In the genomic region with DNA sequence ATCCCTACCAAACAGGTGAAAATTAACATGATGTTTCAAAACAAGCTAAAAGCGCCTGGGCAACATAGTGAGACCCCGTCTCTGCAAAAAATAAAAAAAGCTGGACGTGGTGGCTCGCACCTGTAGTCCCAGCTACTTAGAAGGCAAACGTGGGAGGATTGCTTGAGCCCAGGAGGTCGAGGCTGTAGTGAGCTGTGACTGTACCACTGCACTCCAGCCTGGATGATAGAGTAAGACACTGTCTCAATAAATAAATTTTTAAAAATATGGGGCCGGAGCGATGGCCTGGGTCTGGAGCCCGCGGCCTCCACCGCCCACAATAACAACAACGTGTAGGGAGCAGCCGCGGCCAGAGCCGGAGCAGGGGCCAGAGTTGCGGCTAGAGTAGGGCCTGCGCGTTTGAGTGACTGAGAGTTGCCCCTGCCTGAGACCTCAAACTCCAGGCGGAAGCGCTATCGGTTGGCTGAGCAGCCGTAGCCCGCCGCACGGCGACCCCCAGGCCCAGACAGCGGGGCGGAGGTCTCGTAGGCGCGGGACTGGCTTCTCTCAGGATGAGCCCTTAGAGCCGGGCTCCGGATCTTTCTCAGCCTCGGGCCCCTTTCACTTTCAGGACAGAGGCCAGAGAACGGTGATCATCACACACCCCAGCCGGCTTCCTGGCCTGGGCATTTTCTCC, we compare ENCODE assay signal across 9 cellular contexts. TPM values are rescaled to one million over a fixed set of nuclear protein-coding genes. Genes with fewer than 3 reads are reported as not detected.
DNase-seq lines count a peak whose midpoint lies in the region; ATAC-seq, FAIRE-seq and TF ChIP-seq lines count a peak whose summit lies in the region.
"Had no signal": no experiment of that assay in that cellular context is flagged by ENCODE, and none has a peak within 500 bp of the region (broad histone marks: within the 10 kb centered on the region; RNA-seq: fewer than 3 reads in every experiment).

No MANE protein-coding gene starts in this region.

- TF ChIP-seq CTCF in kidney (IDR thresholded peaks at IDR 0.05; ENCODE audit: borderline replicate concordance, extremely low read depth, insufficient read depth): no peak
- TF ChIP-seq CTCF in thyroid gland (IDR thresholded peaks at IDR 0.05): no peak
- TF ChIP-seq CTCF in uterus (IDR thresholded peaks at IDR 0.05): no peak

- intact Hi-C loops in kidney (cut with DNase I) (no loop called here), thyroid gland (cut with DNase I) (no loop called here), uterus (cut with DNase I; ENCODE audit: low total_unique reads) (no loop called here)

- DNase-seq in activated T-cell treated with anti-CD3 and anti-CD28 coated beads, Interleukin-2, amount 50 U/mL, for 1 hour: peak; percentile 19
- DNase-seq in activated T-cell treated with anti-CD3 and anti-CD28 coated beads for 4 hours: no peak
- DNase-seq in activated naive CD4-positive, alpha-beta T cell treated with anti-CD3 and anti-CD28 coated beads, Interleukin-2, amount 50 U/mL, for 72 hours (ENCODE audit: low spot score in 2 of 2): peak in 1 of 2 donors; percentile 5
- peak; percentile 76 for DNase-seq in kidney
- peak; percentile 12 to 23 for DNase-seq in thyroid gland
- DNase-seq in uterus: no peak
- no peak for DNase-seq in NCI-H2227 (lab: John Stamatoyannopoulos, UW; ENCODE audit: unreplicated experiment)
- no peak for DNase-seq in NCI-H2171 (lab: John Stamatoyannopoulos, UW)

- H3K9ac ChIP-seq in kidney (ENCODE audit: low read length in 2 of 2): no peak overlapping the region

- H3K4me1 ChIP-seq in kidney (ENCODE audit: control insufficient read depth in 1 of 2, insufficient read depth in 1 of 2, low read depth in 1 of 2, low read length in 2 of 2): no peaks in the 10 kb centered on the region
- peaks cover 0 to 6% of the 10 kb centered on the region in 2 donors for H3K4me1 ChIP-seq in thyroid gland
- no peaks in the 10 kb centered on the region for H3K4me1 ChIP-seq in uterus

- H3K9me3 Mint-ChIP-seq in activated naive CD4-positive, alpha-beta T cell treated with anti-CD3 and anti-CD28 coated beads, Interleukin-2, amount 50 U/mL, for 72 hours: peaks cover 4% of the 10 kb centered on the region in 2 donors

- FAIRE-seq in kidney (lab: Jason Lieb, UNC): no peak

- H3K27ac ChIP-seq in kidney (ENCODE audit: low read depth in 2 of 2, low read length in 2 of 2): no peak overlapping the region
- H3K27ac ChIP-seq in thyroid gland: no peak overlapping the region
- H3K27ac ChIP-seq in uterus: no peak overlapping the region

- H3K27me3 ChIP-seq in thyroid gland (no peaks in the 10 kb centered on the region), uterus (no peaks in the 10 kb centered on the region)

- peak; percentile 40 to 62 for ATAC-seq in activated naive CD4-positive, alpha-beta T cell treated with anti-CD3 and anti-CD28 coated beads, Interleukin-2, amount 50 U/mL, for 72 hours
- ATAC-seq: CD8-positive, alpha-beta T cell had no signal

- H3K4me3 ChIP-seq in kidney (ENCODE audit: low read length in 2 of 2): peak overlapping the region; percentile 48
- peak overlapping the region in 1 of 3 donors; percentile 17 for H3K4me3 ChIP-seq in thyroid gland (replicated peaks in 1 of 3)
- H3K4me3 ChIP-seq in uterus: peak overlapping the region in 1 of 2 donors; percentile 31

- H3K36me3 ChIP-seq in kidney (ENCODE audit: control insufficient read depth in 1 of 2, insufficient read depth in 2 of 2, low read length in 2 of 2): no peaks in the 10 kb centered on the region
- no peaks in the 10 kb centered on the region for H3K36me3 ChIP-seq in thyroid gland
- no peaks in the 10 kb centered on the region for H3K36me3 ChIP-seq in uterus

- no peak overlapping the region for H3K27ac Mint-ChIP-seq in activated naive CD4-positive, alpha-beta T cell treated with anti-CD3 and anti-CD28 coated beads, Interleukin-2, amount 50 U/mL, for 72 hours
- H3K27ac Mint-ChIP-seq: CD8-positive, alpha-beta T cell had no signal

- no peak for TF ChIP-seq POLR2A in thyroid gland (IDR thresholded peaks at IDR 0.05)
- no peak for TF ChIP-seq POLR2A in uterus (IDR thresholded peaks at IDR 0.05)

- H3K9me3 ChIP-seq in kidney (ENCODE audit: control insufficient read depth in 1 of 2, low read length in 2 of 2) (no peaks in the 10 kb centered on the region), thyroid gland (no peaks in the 10 kb centered on the region), uterus (no peaks in the 10 kb centered on the region)

- H3K36me3 Mint-ChIP-seq in activated naive CD4-positive, alpha-beta T cell treated with anti-CD3 and anti-CD28 coated beads, Interleukin-2, amount 50 U/mL, for 72 hours: peaks cover 0 to 6% of the 10 kb centered on the region in 2 donors

- WGBS in thyroid gland, 2 donors: 36 to 44% methylated on average over 15 to 21 of the region's 36 CpGs

RNA-seq across cellular contexts. Expression of a gene that starts 41.4 kb away (rescaled TPM):
- 1 to 10 TPM; 3.1 to 6.0 TPM for total RNA-seq in activated naive CD4-positive, alpha-beta T cell treated with anti-CD3 and anti-CD28 coated beads, Interleukin-2, amount 50 U/mL, for 72 hours
- 18.9 TPM for total RNA-seq in kidney
- 2.9 TPM for polyA plus RNA-seq in kidney (ENCODE audit: insufficient read depth, low read depth, low replicate concordance)
- total RNA-seq in thyroid gland: 10 to 100 TPM; 16.9 to 21.0 (median 19.2) TPM
- total RNA-seq in uterus: 10 to 100 TPM; 25.9 to 56.0 (median 39.6) TPM

Comparison
In these comparisons a context has a peak if more than half of its experiments do, and no peak if none do; other contexts are left out.
1. DNase-seq: peak in activated T-cell treated with anti-CD3 and anti-CD28 coated beads, Interleukin-2, amount 50 U/mL, for 1 hour (single experiment), kidney (single experiment) and thyroid gland (2 of 2); none in activated T-cell treated with anti-CD3 and anti-CD28 coated beads for 4 hours (single experiment), uterus (0 of 2), NCI-H2227 (single experiment) and NCI-H2171 (single experiment).